In the genomic region with DNA sequence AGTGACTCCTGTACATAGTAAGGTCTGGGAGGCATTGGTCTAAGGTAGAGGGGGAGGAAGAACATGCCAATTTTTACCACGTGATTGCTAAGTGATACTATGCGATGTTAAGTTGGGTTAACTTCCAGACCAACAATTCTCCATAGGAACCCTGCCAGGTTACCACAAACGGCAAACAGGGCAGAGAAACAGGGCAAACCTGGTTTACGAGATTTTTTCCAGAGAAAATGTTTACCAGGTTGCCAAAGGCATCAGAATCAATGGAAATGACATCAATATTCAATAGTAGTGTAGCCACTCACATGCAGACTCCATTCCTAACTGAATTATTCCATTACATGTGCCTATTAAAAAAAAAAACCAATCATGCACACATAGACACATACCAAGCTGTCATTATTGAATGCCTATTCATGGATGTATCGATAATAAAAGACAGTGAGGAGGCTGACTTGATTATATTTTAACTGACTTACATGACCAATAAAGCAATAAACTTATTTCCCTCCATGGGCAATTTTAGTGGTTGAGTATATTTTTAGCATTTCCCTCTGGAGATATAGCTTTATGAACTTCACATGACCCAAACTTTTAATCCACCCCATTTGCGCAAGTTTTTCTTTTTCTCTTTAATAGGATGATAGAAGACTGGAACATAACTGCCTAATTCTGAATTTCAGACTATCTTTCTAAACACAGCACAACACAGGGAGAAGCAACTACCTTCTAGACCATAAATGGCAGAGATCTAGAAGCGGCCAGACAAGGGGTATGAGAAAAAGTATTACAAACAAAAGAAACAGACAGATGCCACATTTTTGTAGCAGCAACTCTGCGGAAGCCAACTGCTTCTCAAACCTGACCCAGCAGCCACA, we compare ENCODE assay signal across 1 cellular context.
TF ChIP-seq lines count a peak whose summit lies in the region.

No MANE protein-coding gene starts in this region.

TF ChIP-seq in SK-N-SH, 30 proteins besides CTCF, POLR2A, EP300 and RAD21 (continued from another document):
- TF ChIP-seq REST (IDR thresholded peaks at IDR 0.05; ENCODE audit: low read depth, low read length) (no peak), FOXM1 (IDR thresholded peaks at IDR 0.05; ENCODE audit: low read depth) (no peak), MEF2A (IDR thresholded peaks at IDR 0.05; ENCODE audit: borderline replicate concordance, low read depth) (no peak), JUND (IDR thresholded peaks at IDR 0.05) (no peak)
TF ChIP-seq in SK-N-SH: peak in this region for 0.
